1 cellular context compared by ENCODE assay signal in the genomic region with DNA sequence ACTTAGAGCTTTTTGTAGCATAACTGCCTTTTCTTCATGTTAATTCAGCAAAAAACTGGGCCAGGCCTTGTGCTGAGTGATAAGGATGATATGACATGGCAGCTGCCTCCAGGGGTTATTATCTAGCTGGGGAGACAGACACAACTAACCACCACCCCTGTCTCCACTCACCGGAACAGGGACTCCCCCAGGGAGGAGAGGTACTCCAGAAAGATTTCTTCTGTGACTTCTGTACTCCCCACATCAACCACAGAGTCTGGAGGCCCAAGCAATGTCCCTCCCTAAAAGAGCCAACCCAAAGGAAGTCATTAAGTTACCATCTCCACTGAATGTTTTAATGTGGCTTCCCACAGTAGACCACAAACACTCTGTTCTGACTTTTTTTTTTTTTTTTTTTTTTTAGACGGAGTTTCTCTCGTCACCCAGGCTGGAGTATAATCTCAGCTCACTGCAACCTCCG.
TF ChIP-seq lines count a peak whose summit lies in the region.

No MANE protein-coding gene starts in this region.

TF ChIP-seq in K562, 482 proteins besides CTCF, POLR2A, EP300 and RAD21 (continued from another document and continues in another):
- no peak for TF ChIP-seq REST (CRISPR knock-in tag; IDR thresholded peaks at IDR 0.05; ENCODE audit: low read depth)
- no peak for TF ChIP-seq ZNF431 (CRISPR knock-in tag; IDR thresholded peaks at IDR 0.05)
- TF ChIP-seq NEUROD1 (IDR thresholded peaks at IDR 0.05; ENCODE audit: borderline replicate concordance, low read depth, low read length, partially characterized antibody), result no peak
- TF ChIP-seq TAF7 (tag; IDR thresholded peaks at IDR 0.05), result no peak
- TF ChIP-seq MAZ (CRISPR knock-in tag; conservative IDR thresholded peaks at IDR 0.05 in 1 of 2, IDR thresholded peaks at IDR 0.05 in 1 of 2), result peak; percentile 60 to 72
- TF ChIP-seq SAFB2 (IDR thresholded peaks at IDR 0.05; ENCODE audit: borderline replicate concordance, low read depth, low read length, severe bottlenecking), result no peak
- TF ChIP-seq TAF15 (IDR thresholded peaks at IDR 0.05; ENCODE audit: low read depth, low read length), result no peak
- no peak for TF ChIP-seq COPS2 (conservative IDR thresholded peaks at IDR 0.05)
- TF ChIP-seq, protein P1, sequence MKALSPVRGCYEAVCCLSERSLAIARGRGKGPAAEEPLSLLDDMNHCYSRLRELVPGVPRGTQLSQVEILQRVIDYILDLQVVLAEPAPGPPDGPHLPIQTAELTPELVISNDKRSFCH (CRISPR knock-in tag; IDR thresholded peaks at IDR 0.05), result no peak
- TF ChIP-seq, protein P1 (tag; IDR thresholded peaks at IDR 0.05), result peak; percentile 65; the same call in 1 of the 2 replicates
- peak; percentile 93 for TF ChIP-seq NCOR1 (IDR thresholded peaks at IDR 0.05)
- TF ChIP-seq EHMT2 (IDR thresholded peaks at IDR 0.05), result no peak
- no peak for TF ChIP-seq PPARD (CRISPR knock-in tag; IDR thresholded peaks at IDR 0.05)
- TF ChIP-seq DDX20 (tag; IDR thresholded peaks at IDR 0.05; ENCODE audit: low read depth), result no peak
- TF ChIP-seq ADNP (tag; IDR thresholded peaks at IDR 0.05), result peak; percentile 39; the same call in 1 of the 2 replicates
- TF ChIP-seq HIVEP1 (CRISPR knock-in tag; IDR thresholded peaks at IDR 0.05), result 0 out of 2 replicates have a peak, but pooled peaks have one; percentile 18
- TF ChIP-seq, protein P2, sequence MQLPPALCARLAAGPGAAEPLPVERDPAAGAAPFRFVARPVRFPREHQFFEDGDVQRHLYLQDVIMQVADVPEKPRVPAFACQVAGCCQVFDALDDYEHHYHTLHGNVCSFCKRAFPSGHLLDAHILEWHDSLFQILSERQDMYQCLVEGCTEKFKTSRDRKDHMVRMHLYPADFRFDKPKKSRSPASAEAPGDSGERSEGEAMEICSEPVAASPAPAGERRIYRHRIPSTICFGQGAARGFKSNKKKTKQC (CRISPR knock-in tag; IDR thresholded peaks at IDR 0.05), result no peak
- TF ChIP-seq, protein P3, sequence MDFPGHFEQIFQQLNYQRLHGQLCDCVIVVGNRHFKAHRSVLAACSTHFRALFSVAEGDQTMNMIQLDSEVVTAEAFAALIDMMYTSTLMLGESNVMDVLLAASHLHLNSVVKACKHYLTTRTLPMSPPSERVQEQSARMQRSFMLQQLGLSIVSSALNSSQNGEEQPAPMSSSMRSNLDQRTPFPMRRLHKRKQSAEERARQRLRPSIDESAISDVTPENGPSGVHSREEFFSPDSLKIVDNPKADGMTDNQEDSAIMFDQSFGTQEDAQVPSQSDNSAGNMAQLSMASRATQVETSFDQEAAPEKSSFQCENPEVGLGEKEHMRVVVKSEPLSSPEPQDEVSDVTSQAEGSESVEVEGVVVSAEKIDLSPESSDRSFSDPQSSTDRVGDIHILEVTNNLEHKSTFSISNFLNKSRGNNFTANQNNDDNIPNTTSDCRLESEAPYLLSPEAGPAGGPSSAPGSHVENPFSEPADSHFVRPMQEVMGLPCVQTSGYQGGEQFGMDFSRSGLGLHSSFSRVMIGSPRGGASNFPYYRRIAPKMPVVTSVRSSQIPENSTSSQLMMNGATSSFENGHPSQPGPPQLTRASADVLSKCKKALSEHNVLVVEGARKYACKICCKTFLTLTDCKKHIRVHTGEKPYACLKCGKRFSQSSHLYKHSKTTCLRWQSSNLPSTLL (IDR thresholded peaks at IDR 0.05), result no peak
- TF ChIP-seq MAFF (IDR thresholded peaks at IDR 0.05; ENCODE audit: low read length), result peak; percentile 67; the same call in 1 of the 2 replicates
- no peak for TF ChIP-seq MAX (CRISPR knock-in tag; IDR thresholded peaks at IDR 0.05)
- TF ChIP-seq RFX7 (CRISPR knock-in tag; IDR thresholded peaks at IDR 0.05), result no peak
- no peak for TF ChIP-seq GTF3C2 (IDR thresholded peaks at IDR 0.05; ENCODE audit: borderline replicate concordance, extremely low read depth, insufficient read length)
- no peak for TF ChIP-seq SMAD2 (IDR thresholded peaks at IDR 0.05; ENCODE audit: low read depth, low read length)
- TF ChIP-seq TSC22D4 (tag; IDR thresholded peaks at IDR 0.05), result no peak
- TF ChIP-seq ZNF253 (CRISPR knock-in tag; conservative IDR thresholded peaks at IDR 0.05), result no peak
- TF ChIP-seq ZNF707 (CRISPR knock-in tag; conservative IDR thresholded peaks at IDR 0.05), result no peak
- TF ChIP-seq BCL6 (CRISPR knock-in tag; IDR thresholded peaks at IDR 0.05), result no peak
- TF ChIP-seq U2AF2 (optimal IDR thresholded peaks at IDR 0.05; ENCODE audit: low read depth, low read length), result no peak
- TF ChIP-seq GATAD2B (IDR thresholded peaks at IDR 0.05; ENCODE audit: borderline replicate concordance), result peak; percentile 44; the same call in 1 of the 2 replicates
- TF ChIP-seq NELFE (IDR thresholded peaks at IDR 0.05; ENCODE audit: insufficient read depth, insufficient read length), result no peak
- TF ChIP-seq CBX8 (IDR thresholded peaks at IDR 0.05; ENCODE audit: borderline replicate concordance, extremely low read depth, low read depth, low read length, poor library complexity, severe bottlenecking), result no peak
- TF ChIP-seq IFI16 (CRISPR knock-in tag; IDR thresholded peaks at IDR 0.05), result no peak
- TF ChIP-seq FOXJ2 (tag; IDR thresholded peaks at IDR 0.05), result no peak
- no peak for TF ChIP-seq FOXP4 (CRISPR knock-in tag; IDR thresholded peaks at IDR 0.05; ENCODE audit: borderline replicate concordance)
- TF ChIP-seq HNRNPLL (IDR thresholded peaks at IDR 0.05; ENCODE audit: low read depth, low read length, poor library complexity, severe bottlenecking), result no peak
- TF ChIP-seq ZFX (CRISPR knock-in tag; IDR thresholded peaks at IDR 0.05), result peak; percentile 25; the same call in 1 of the 2 replicates
- no peak for TF ChIP-seq TAF1 (IDR thresholded peaks at IDR 0.05; ENCODE audit: control insufficient read depth, extremely low read depth, insufficient read depth, low read length, severe bottlenecking)
- no peak for TF ChIP-seq KAT8 (IDR thresholded peaks at IDR 0.05; ENCODE audit: low read depth)
- TF ChIP-seq MCM5 (IDR thresholded peaks at IDR 0.05; ENCODE audit: low read depth), result no peak
- no peak for TF ChIP-seq SAP30 (IDR thresholded peaks at IDR 0.05; ENCODE audit: borderline replicate concordance, insufficient read depth, low read depth, low read length, poor library complexity, severe bottlenecking)
- no peak for TF ChIP-seq JUNB (CRISPR knock-in tag; conservative IDR thresholded peaks at IDR 0.05)
- no peak for TF ChIP-seq TFE3 (CRISPR knock-in tag; IDR thresholded peaks at IDR 0.05)
- no peak for TF ChIP-seq NFATC3 (IDR thresholded peaks at IDR 0.05)
- no peak for TF ChIP-seq SRSF7 (optimal IDR thresholded peaks at IDR 0.05; ENCODE audit: low read depth, low read length)
- TF ChIP-seq NUFIP1 (IDR thresholded peaks at IDR 0.05; ENCODE audit: partially characterized antibody), result no peak
- no peak for TF ChIP-seq SIRT6 (IDR thresholded peaks at IDR 0.05; ENCODE audit: low read depth, low read length)
- TF ChIP-seq ELF2 (CRISPR knock-in tag; IDR thresholded peaks at IDR 0.05), result no peak
- no peak for TF ChIP-seq NR2C2 (CRISPR knock-in tag; IDR thresholded peaks at IDR 0.05)
- no peak for TF ChIP-seq NR2C2 (tag; IDR thresholded peaks at IDR 0.05)
- no peak for TF ChIP-seq CHD4 (IDR thresholded peaks at IDR 0.05; ENCODE audit: insufficient read depth, insufficient replicate concordance, low read depth, low read length, poor library complexity, severe bottlenecking)
- no peak for TF ChIP-seq MLX (CRISPR knock-in tag; conservative IDR thresholded peaks at IDR 0.05)
- TF ChIP-seq, protein P4, sequence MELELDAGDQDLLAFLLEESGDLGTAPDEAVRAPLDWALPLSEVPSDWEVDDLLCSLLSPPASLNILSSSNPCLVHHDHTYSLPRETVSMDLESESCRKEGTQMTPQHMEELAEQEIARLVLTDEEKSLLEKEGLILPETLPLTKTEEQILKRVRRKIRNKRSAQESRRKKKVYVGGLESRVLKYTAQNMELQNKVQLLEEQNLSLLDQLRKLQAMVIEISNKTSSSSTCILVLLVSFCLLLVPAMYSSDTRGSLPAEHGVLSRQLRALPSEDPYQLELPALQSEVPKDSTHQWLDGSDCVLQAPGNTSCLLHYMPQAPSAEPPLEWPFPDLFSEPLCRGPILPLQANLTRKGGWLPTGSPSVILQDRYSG (tag; conservative IDR thresholded peaks at IDR 0.05; ENCODE audit: low read depth), result no peak
- TF ChIP-seq ESRRA (IDR thresholded peaks at IDR 0.05; ENCODE audit: borderline replicate concordance, low read depth), result peak; percentile 53; the same call in 1 of the 2 replicates
- no peak for TF ChIP-seq GATAD2A (IDR thresholded peaks at IDR 0.05)
- peak; percentile 33; the same call in 1 of the 2 replicates for TF ChIP-seq EP400 (IDR thresholded peaks at IDR 0.05)
